In genomic region chr19:14118165-14119051, GRCh38 we compare ENCODE assay signal across 8 cellular contexts. TPM values are rescaled to one million over a fixed set of nuclear protein-coding genes. Genes with fewer than 3 reads are reported as not detected.
DNase-seq lines count a peak whose midpoint lies in the region; ATAC-seq and TF ChIP-seq lines count a peak whose summit lies in the region.

No MANE protein-coding gene starts in this region.

- H3K79me2 ChIP-seq in DND-41 (ENCODE audit: insufficient read depth, low read length) = peaks cover 45% of the 10 kb centered on the region
- peaks cover 39% of the 10 kb centered on the region for H3K79me2 ChIP-seq in GM23248 (ENCODE audit: insufficient read depth)

- H3K36me3 ChIP-seq in DND-41 (ENCODE audit: insufficient read depth, low read length) (peaks cover 36% of the 10 kb centered on the region), GM23248 (ENCODE audit: low read depth) (no peaks in the 10 kb centered on the region), endocrine pancreas (ENCODE audit: control insufficient read depth, insufficient read depth, low read length) (no peaks in the 10 kb centered on the region), mesenchymal stem cell (ENCODE audit: control insufficient read depth in 1 of 2, insufficient read depth in 2 of 2, low read depth in 1 of 2, low read length in 2 of 2) (peaks cover 0 to 4% of the 10 kb centered on the region in 2 experiments), stomach (no peaks in the 10 kb centered on the region)

- no peaks in the 10 kb centered on the region for H3K9me3 Mint-ChIP-seq in activated CD4-positive, alpha-beta T cell treated with anti-CD3 and anti-CD28 coated beads, Interleukin-2, amount 10 ng/mL, durations not matched to agents 7 days and 5 days

- peak overlapping the region; percentile 82 for H3K27ac Mint-ChIP-seq in activated CD4-positive, alpha-beta T cell treated with anti-CD3 and anti-CD28 coated beads, Interleukin-2, amount 10 ng/mL, durations not matched to agents 7 days and 5 days

- H3K4ac ChIP-seq in mesenchymal stem cell (ENCODE audit: low read depth in 1 of 2, low read length in 2 of 2) = peak overlapping the region; percentile 89 to 95

- peaks cover 43% of the 10 kb centered on the region for H3K4me1 Mint-ChIP-seq in activated CD4-positive, alpha-beta T cell treated with anti-CD3 and anti-CD28 coated beads, Interleukin-2, amount 10 ng/mL, durations not matched to agents 7 days and 5 days

- H2BK12ac ChIP-seq in mesenchymal stem cell (ENCODE audit: low read length in 2 of 2) = peak overlapping the region in 1 of 2 experiments; percentile 49

- peak overlapping the region in 1 of 2 experiments; percentile 95 for H3K14ac ChIP-seq in mesenchymal stem cell (ENCODE audit: low read length in 2 of 2)

- no peak for TF ChIP-seq CTCF in DND-41 (IDR thresholded peaks at IDR 0.05; ENCODE audit: borderline replicate concordance, extremely low read depth, low read length, poor library complexity, severe bottlenecking)
- no peak for TF ChIP-seq CTCF in stomach (IDR thresholded peaks at IDR 0.05)

- H3K23ac ChIP-seq in mesenchymal stem cell (ENCODE audit: low read length in 2 of 2) = no peak overlapping the region

- H4K20me1 ChIP-seq in DND-41 (ENCODE audit: insufficient read depth, low read length) (peaks cover 25% of the 10 kb centered on the region), GM23248 (ENCODE audit: insufficient read depth) (no peaks in the 10 kb centered on the region)

- H3K4me3 ChIP-seq in DND-41 (ENCODE audit: low read depth in 1 of 2, low read length in 2 of 2) = peak overlapping the region; percentile 3 to 61; a peak in 3 of 4 replicates
- H3K4me3 ChIP-seq in GM23248 = peak overlapping the region; percentile 74
- H3K4me3 ChIP-seq in endocrine pancreas (ENCODE audit: control insufficient read depth, insufficient read depth, low read length) = peak overlapping the region; percentile 49
- peak overlapping the region; percentile 53 to 84 for H3K4me3 ChIP-seq in mesenchymal stem cell (ENCODE audit: insufficient read depth in 1 of 2, low read depth in 1 of 2, low read length in 2 of 2)
- peak overlapping the region; percentile 47 to 54 (median 51) for H3K4me3 ChIP-seq in stomach

- peak overlapping the region; percentile 87 for H4K8ac ChIP-seq in mesenchymal stem cell (ENCODE audit: low read length)

- no peak for TF ChIP-seq EP300 in stomach (IDR thresholded peaks at IDR 0.05)

- H3K9me3 ChIP-seq in DND-41 (ENCODE audit: insufficient read depth, low read length, severe bottlenecking) (no peaks in the 10 kb centered on the region), GM23248 (ENCODE audit: low read depth) (no peaks in the 10 kb centered on the region), endocrine pancreas (ENCODE audit: control insufficient read depth, low read length) (no peaks in the 10 kb centered on the region), mesenchymal stem cell (ENCODE audit: control insufficient read depth, low read length) (no peaks in the 10 kb centered on the region), stomach (no peaks in the 10 kb centered on the region)

- no peaks in the 10 kb centered on the region for H3K9me2 ChIP-seq in GM23248 (ENCODE audit: insufficient read depth)

- 2 to 4% methylated on average over 26 to 38 of the region's 61 CpGs for WGBS in GM23248 (ENCODE audit: low coverage in 1 of 2, low lambda C conversion rate in 2 of 2, missing lambda C conversion rate in 2 of 2), 2 experiments
- 22% methylated on average over 39 of the region's 61 CpGs for WGBS in mesenchymal stem cell
- 7 to 24% (median 9%) methylated on average over 13 to 61 of the region's 61 CpGs for WGBS in stomach, 5 donors

- peaks cover 30% of the 10 kb centered on the region for H3K79me1 ChIP-seq in mesenchymal stem cell (replicated peaks; ENCODE audit: low read length, poor library complexity, severe bottlenecking)

- in situ Hi-C loops in GM23248 (cut with MboI) = no loop called here

- peak overlapping the region; percentile 1 for H2BK5ac ChIP-seq in mesenchymal stem cell (ENCODE audit: low read depth, low read length, poor library complexity, severe bottlenecking)

- H3F3A ChIP-seq in GM23248 (ENCODE audit: insufficient read depth) = peaks cover 12% of the 10 kb centered on the region

- peak overlapping the region; percentile 76 for H2AK5ac ChIP-seq in mesenchymal stem cell (ENCODE audit: low read length, severe bottlenecking)

- H3K4me2 ChIP-seq in DND-41 (ENCODE audit: insufficient read depth, low read length) = peak overlapping the region; percentile 95
- H3K4me2 ChIP-seq in GM23248 (ENCODE audit: unreplicated experiment) = peak overlapping the region; percentile 61
- H3K4me2 ChIP-seq in mesenchymal stem cell (ENCODE audit: low read length, poor library complexity, severe bottlenecking) = peak overlapping the region; percentile 75

- H3K27ac ChIP-seq in DND-41 (ENCODE audit: low read length) = peak overlapping the region; percentile 53
- peak overlapping the region; percentile 94 for H3K27ac ChIP-seq in GM23248
- H3K27ac ChIP-seq in mesenchymal stem cell (ENCODE audit: low read length, poor library complexity, severe bottlenecking) = peak overlapping the region; percentile 87
- peak overlapping the region; percentile 88 to 99 (median 99) for H3K27ac ChIP-seq in stomach

- no peaks in the 10 kb centered on the region for H3K27me3 ChIP-seq in DND-41 (ENCODE audit: insufficient read depth, low read length, poor library complexity)
- no peaks in the 10 kb centered on the region for H3K27me3 ChIP-seq in GM23248 (replicated peaks; ENCODE audit: insufficient read depth)
- no peaks in the 10 kb centered on the region for H3K27me3 ChIP-seq in endocrine pancreas (ENCODE audit: control insufficient read depth, insufficient read depth, low read length)
- no peaks in the 10 kb centered on the region for H3K27me3 ChIP-seq in mesenchymal stem cell (ENCODE audit: control insufficient read depth in 1 of 2, insufficient read depth in 1 of 2, low read length in 2 of 2)
- H3K27me3 ChIP-seq in stomach = no peaks in the 10 kb centered on the region

- peaks cover 42% of the 10 kb centered on the region for H3K4me1 ChIP-seq in DND-41 (ENCODE audit: insufficient read depth, low read length)
- H3K4me1 ChIP-seq in GM23248 (ENCODE audit: insufficient read depth) = peaks cover 29% of the 10 kb centered on the region
- H3K4me1 ChIP-seq in endocrine pancreas (ENCODE audit: control insufficient read depth, insufficient read depth, low read length) = peaks cover 5% of the 10 kb centered on the region
- peaks cover 31% of the 10 kb centered on the region for H3K4me1 ChIP-seq in mesenchymal stem cell (ENCODE audit: control insufficient read depth, insufficient read depth, low read depth, low read length)
- H3K4me1 ChIP-seq in stomach = peaks cover 49 to 61% (median 56%) of the 10 kb centered on the region in 4 donors

- no peak for TF ChIP-seq POLR2A in stomach (IDR thresholded peaks at IDR 0.05)

- POLR2A ChIA-PET in activated CD4-positive, alpha-beta T cell treated with anti-CD3 and anti-CD28 coated beads, Interleukin-2, amount 10 ng/mL, durations not matched to agents 7 days and 5 days (lab: Charles Lee) = no interaction called here

- H4K91ac ChIP-seq in mesenchymal stem cell (ENCODE audit: low read length) = peak overlapping the region; percentile 81

- ATAC-seq in DND-41 (ENCODE audit: insufficient read depth, low read depth) = no peak

- CTCF ChIA-PET in activated CD4-positive, alpha-beta T cell treated with anti-CD3 and anti-CD28 coated beads, Interleukin-2, amount 10 ng/mL, durations not matched to agents 7 days and 5 days (lab: Charles Lee) = interaction anchor here (0.6 to 3.6 kb wide), 3 partner anchors 18 to 207 kb away, joined by 4 to 17 read pairs (median 12); partner anchors contain the start of gene ASF1B

- H2BK15ac ChIP-seq in mesenchymal stem cell (ENCODE audit: low read depth, poor library complexity, severe bottlenecking) = no peak overlapping the region

- H3K27me3 Mint-ChIP-seq in activated CD4-positive, alpha-beta T cell treated with anti-CD3 and anti-CD28 coated beads, Interleukin-2, amount 10 ng/mL, durations not matched to agents 7 days and 5 days = no peaks in the 10 kb centered on the region

- H3K18ac ChIP-seq in mesenchymal stem cell (ENCODE audit: low read depth in 1 of 2, low read length in 2 of 2) = peak overlapping the region; percentile 14 to 87

- H2AFZ ChIP-seq in DND-41 (ENCODE audit: low read depth, low read length) = peak overlapping the region; percentile 11; the same call in 1 of the 2 replicates
- H2AFZ ChIP-seq in GM23248 = peak overlapping the region; percentile 83
- H2AFZ ChIP-seq in mesenchymal stem cell (ENCODE audit: low read depth, low read length) = peak overlapping the region; percentile 74

- H3K36me3 Mint-ChIP-seq in activated CD4-positive, alpha-beta T cell treated with anti-CD3 and anti-CD28 coated beads, Interleukin-2, amount 10 ng/mL, durations not matched to agents 7 days and 5 days (ENCODE audit: low read depth) = peaks cover 14% of the 10 kb centered on the region

- H2BK120ac ChIP-seq in mesenchymal stem cell (ENCODE audit: low read depth, low read length) = no peak overlapping the region

- DNase-seq in DND-41 (peak; percentile 57), GM23248 (peak; percentile 87), NCI-H128 (lab: John Stamatoyannopoulos, UW; ENCODE audit: unreplicated experiment) (peak; percentile 8), mesenchymal stem cell (peak; percentile 88), stomach (peak; percentile 63), NCI-H446 (lab: John Stamatoyannopoulos, UW) (no peak)
- peak; percentile 46 for DNase-seq in activated CD4-positive, alpha-beta T cell treated with anti-CD3 and anti-CD28 coated beads, Interleukin-2, amount 10 ng/mL, durations not matched to agents 7 days and 5 days

- intact Hi-C loops in stomach (cut with DNase I; ENCODE audit: low total_unique reads) = no loop called here

- H3K9ac ChIP-seq in DND-41 (ENCODE audit: low read depth, low read length) = peak overlapping the region; percentile 60
- peak overlapping the region; percentile 87 for H3K9ac ChIP-seq in GM23248
- peak overlapping the region; percentile 86 for H3K9ac ChIP-seq in endocrine pancreas (ENCODE audit: control insufficient read depth, insufficient read depth, low read length)
- H3K9ac ChIP-seq in mesenchymal stem cell (ENCODE audit: low read length) = peak overlapping the region; percentile 99

- peak overlapping the region; percentile 90 for H3K4me3 Mint-ChIP-seq in activated CD4-positive, alpha-beta T cell treated with anti-CD3 and anti-CD28 coated beads, Interleukin-2, amount 10 ng/mL, durations not matched to agents 7 days and 5 days

RNA-seq across cellular contexts. Expression of gene PRKACA, which starts 0.8 kb away (rescaled TPM):
- total RNA-seq in GM23248 (2014; rRNA removed; shearing (Covaris generic)) = 37.4 and 67.8 TPM in 2 replicates
- 4.6 and 5.3 TPM in 2 replicates for polyA plus RNA-seq in GM23248 (2016; fragmentation: Nextera tagmentation; extraction: Ambion mirVana)
- total RNA-seq in activated CD4-positive, alpha-beta T cell treated with anti-CD3 and anti-CD28 coated beads, Interleukin-2, amount 10 ng/mL, durations not matched to agents 7 days and 5 days = 10 to 100 TPM; 50.6 to 56.8 TPM
- polyA plus RNA-seq in mesenchymal stem cell (2013, experiment 1 of 2) = 96.5 TPM
- polyA plus RNA-seq in mesenchymal stem cell (2013, experiment 2 of 2) = 94.5 TPM
- 100 to 1,000 TPM in 1 of 5 donors, 10 to 100 TPM in 4; 14.7 to 159 (median 26.6) TPM for total RNA-seq in stomach
- polyA plus RNA-seq in stomach = 10 to 100 TPM; 27.7 to 43.8 (median 38.2) TPM

RNA-seq across cellular contexts. Expression of gene ASF1B, which starts 18.0 kb away (rescaled TPM):
- 7.6 and 11.2 TPM in 2 replicates for total RNA-seq in GM23248 (2014; rRNA removed; shearing (Covaris generic))
- polyA plus RNA-seq in GM23248 (2016; fragmentation: Nextera tagmentation; extraction: Ambion mirVana) (18.0 and 19.0 TPM in 2 replicates), stomach (10 to 100 TPM in 1 of 3 donors, 1 to 10 TPM in 2; 5.7 to 11.0 (median 8.8) TPM)
- 100 to 1,000 TPM; 119 to 131 TPM for total RNA-seq in activated CD4-positive, alpha-beta T cell treated with anti-CD3 and anti-CD28 coated beads, Interleukin-2, amount 10 ng/mL, durations not matched to agents 7 days and 5 days
- 3.5 TPM for polyA plus RNA-seq in mesenchymal stem cell (2013, experiment 1 of 2)
- 3.5 TPM for polyA plus RNA-seq in mesenchymal stem cell (2013, experiment 2 of 2)
- total RNA-seq in stomach = 100 to 1,000 TPM in 1 of 5 donors, 1 to 10 TPM in 3, not detected in 1; 2.6 to 120 (median 5.5) TPM

RNA-seq across cellular contexts. Expression of gene SAMD1, which starts 27.9 kb away (rescaled TPM):
- total RNA-seq in GM23248 (2014; rRNA removed; shearing (Covaris generic)) = 42.5 and 50.8 TPM in 2 replicates
- 5.4 and 5.7 TPM in 2 replicates for polyA plus RNA-seq in GM23248 (2016; fragmentation: Nextera tagmentation; extraction: Ambion mirVana)
- 10 to 100 TPM; 80.7 to 84.5 TPM for total RNA-seq in activated CD4-positive, alpha-beta T cell treated with anti-CD3 and anti-CD28 coated beads, Interleukin-2, amount 10 ng/mL, durations not matched to agents 7 days and 5 days
- polyA plus RNA-seq in mesenchymal stem cell (2013, experiment 1 of 2) = 27.9 TPM
- 26.5 TPM for polyA plus RNA-seq in mesenchymal stem cell (2013, experiment 2 of 2)
- total RNA-seq in stomach = 100 to 1,000 TPM in 1 of 5 donors, 10 to 100 TPM in 3, 1 to 10 TPM in 1; 4.8 to 228 (median 24.6) TPM
- 10 to 100 TPM; 16.3 to 29.1 (median 22.4) TPM for polyA plus RNA-seq in stomach

RNA-seq across cellular contexts. Expression of gene C19orf67, which starts 32.8 kb away (rescaled TPM):
- not detected in 2 replicates for total RNA-seq in GM23248 (2014; rRNA removed; shearing (Covaris generic))
- polyA plus RNA-seq in GM23248 (2016; fragmentation: Nextera tagmentation; extraction: Ambion mirVana) (not detected in 2 replicates), stomach (under 1 TPM in 1 of 3 donors, not detected in 2; 0.50 TPM)
- total RNA-seq in activated CD4-positive, alpha-beta T cell treated with anti-CD3 and anti-CD28 coated beads, Interleukin-2, amount 10 ng/mL, durations not matched to agents 7 days and 5 days = not detected
- polyA plus RNA-seq in mesenchymal stem cell (2013, experiment 1 of 2) = not detected
- not detected for polyA plus RNA-seq in mesenchymal stem cell (2013, experiment 2 of 2)
- not detected for total RNA-seq in stomach

RNA-seq across cellular contexts. Expression of gene MISP3, which starts 45.8 kb away (rescaled TPM):
- 1.3 TPM in 1 of 2 replicates, not detected in the other for total RNA-seq in GM23248 (2014; rRNA removed; shearing (Covaris generic))
- polyA plus RNA-seq in GM23248 (2016; fragmentation: Nextera tagmentation; extraction: Ambion mirVana) (2.0 and 2.7 TPM in 2 replicates), stomach (10 to 100 TPM; 14.9 to 29.8 (median 25.1) TPM)
- under 1 TPM; 0.67 to 0.69 TPM for total RNA-seq in activated CD4-positive, alpha-beta T cell treated with anti-CD3 and anti-CD28 coated beads, Interleukin-2, amount 10 ng/mL, durations not matched to agents 7 days and 5 days
- polyA plus RNA-seq in mesenchymal stem cell (2013, experiment 1 of 2) = 0.68 TPM
- polyA plus RNA-seq in mesenchymal stem cell (2013, experiment 2 of 2) = 0.47 TPM
- total RNA-seq in stomach = 10 to 100 TPM in 4 of 5 donors, 1 to 10 TPM in 1; 2.0 to 88.7 (median 34.1) TPM

Comparison
In these comparisons a context has a peak if more than half of its experiments do, and no peak if none do; other contexts are left out.
1. DNase-seq: peak in DND-41 (single experiment), GM23248 (single experiment), NCI-H128 (single experiment), activated CD4-positive, alpha-beta T cell treated with anti-CD3 and anti-CD28 coated beads, Interleukin-2, amount 10 ng/mL, durations not matched to agents 7 days and 5 days (single experiment), mesenchymal stem cell (single experiment) and stomach (single experiment); none in NCI-H446 (0 of 2).
2. H2AFZ ChIP-seq: peak in every context shown above with its lines; median percentile 83 in GM23248; 74 in mesenchymal stem cell; 11 in DND-41.
3. Peak in every context shown above with its lines, with median percentiles within 50 percentile points of each other: H3K27ac ChIP-seq, H3K4me2 ChIP-seq, H3K4me3 ChIP-seq and H3K9ac ChIP-seq.